ENCODE assay signal across 24 cellular contexts in the genomic region with DNA sequence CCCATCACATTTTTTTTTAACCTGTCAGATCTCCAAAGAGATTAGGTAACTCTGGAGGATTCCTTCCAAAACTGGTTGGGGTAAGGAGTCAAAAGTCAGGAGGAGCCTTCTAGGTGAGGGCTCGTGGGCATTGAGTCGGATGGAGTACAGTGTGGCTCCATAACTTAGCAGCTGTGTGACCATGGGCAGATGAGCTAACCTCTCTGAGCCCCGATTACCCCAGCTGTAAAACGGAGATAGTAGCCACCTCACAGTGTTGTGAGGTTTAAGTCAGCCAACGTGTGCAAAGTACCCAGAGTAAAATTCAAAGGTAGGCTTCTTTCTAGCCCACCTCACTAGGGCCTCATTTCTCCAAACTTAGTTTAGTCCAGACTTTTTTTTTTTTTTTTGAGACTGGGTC.
DNase-seq lines count a peak whose midpoint lies in the region; ATAC-seq and TF ChIP-seq lines count a peak whose summit lies in the region.
"Had no signal": no experiment of that assay in that cellular context is flagged by ENCODE, and none has a peak within 500 bp of the region (broad histone marks: within the 10 kb centered on the region; RNA-seq: fewer than 3 reads in every experiment).

No MANE protein-coding gene starts in this region.

- H3K4me1 Mint-ChIP-seq in GM23338: peaks cover 16% of the 10 kb centered on the region
- H3K4me1 Mint-ChIP-seq: CD14-positive monocyte; CD8-positive, alpha-beta memory T cell had no signal

- no peak overlapping the region for H2BK12ac ChIP-seq in mesenchymal stem cell (ENCODE audit: low read length in 2 of 2)

- no peak overlapping the region for H2BK15ac ChIP-seq in mesenchymal stem cell (ENCODE audit: low read depth, poor library complexity, severe bottlenecking)

- H3K27ac ChIP-seq in GM23338 (ENCODE audit: low read depth): 0 out of 2 replicates have a peak overlapping the region, but pooled peaks have one; percentile 57
- no peak overlapping the region for H3K27ac ChIP-seq in HEK293 (ENCODE audit: extremely low read depth, low read depth, low read length)
- H3K27ac ChIP-seq in mesenchymal stem cell (ENCODE audit: low read length, poor library complexity, severe bottlenecking): no peak overlapping the region
- peak overlapping the region; percentile 83 to 97 (median 94) for H3K27ac ChIP-seq in thyroid gland
- H3K27ac ChIP-seq: BLaER1 treated with 17β-estradiol and CSF1 and Interleukin-3, amounts not matched to agents 10 nM and 100 nM had no signal

- no peak overlapping the region for H3K4ac ChIP-seq in mesenchymal stem cell (ENCODE audit: low read depth in 1 of 2, low read length in 2 of 2)

- H3K79me2 ChIP-seq in GM23338 (replicated peaks; ENCODE audit: insufficient read depth): no peaks in the 10 kb centered on the region

- no peak overlapping the region for H4K8ac ChIP-seq in mesenchymal stem cell (ENCODE audit: low read length)

- no peak for DNase-seq in GM23338 (ENCODE audit: low spot score)
- DNase-seq in mesenchymal stem cell: no peak
- DNase-seq in thyroid gland: no peak
- no peak for DNase-seq in activated naive CD4-positive, alpha-beta T cell (lab: John Stamatoyannopoulos, UW)
- no peak for DNase-seq in NOMO-1 treated with DMSO at 0.1 percent for 48 hours (lab: John Stamatoyannopoulos, UW; ENCODE audit: unreplicated experiment)
- DNase-seq: 8988T; ACHN; AML-193; BE2C; CD4-positive, alpha-beta T cell; CD8-positive, alpha-beta memory T cell; DMS 273 treated with DMSO at 0.1 percent for 48 hours; EL; GDM1; GOT3; H7; HFFc6 had no signal

- no peak for ATAC-seq in GM23338
- ATAC-seq in GM21447 (IDR thresholded peaks at IDR 0.05; ENCODE audit: unreplicated experiment): no peak
- ATAC-seq: A549, GM12878, HCT116 had no signal

- H3K18ac ChIP-seq in mesenchymal stem cell (ENCODE audit: low read depth in 1 of 2, low read length in 2 of 2): no peak overlapping the region

- no peaks in the 10 kb centered on the region for H3K79me1 ChIP-seq in mesenchymal stem cell (replicated peaks; ENCODE audit: low read length, poor library complexity, severe bottlenecking)

- H2BK120ac ChIP-seq in mesenchymal stem cell (ENCODE audit: low read depth, low read length): no peak overlapping the region

- H3K36me3 Mint-ChIP-seq in GM23338 (ENCODE audit: low read depth): peaks cover 15% of the 10 kb centered on the region; the same call in 2 of the 3 replicates
- H3K36me3 Mint-ChIP-seq: CD14-positive monocyte; CD8-positive, alpha-beta memory T cell had no signal

- H4K20me1 ChIP-seq in GM23338 (replicated peaks; ENCODE audit: insufficient read depth): no peaks in the 10 kb centered on the region
- H4K20me1 ChIP-seq: BLaER1 treated with 17β-estradiol and CSF1 and Interleukin-3, amounts not matched to agents 10 nM and 100 nM had no signal

- H3K9ac ChIP-seq in mesenchymal stem cell (ENCODE audit: low read length): no peak overlapping the region
- H3K9ac ChIP-seq: BLaER1 treated with 17β-estradiol and CSF1 and Interleukin-3, amounts not matched to agents 10 nM and 100 nM had no signal

- WGBS in mesenchymal stem cell: 90% methylated on average over 5 of the region's 5 CpGs
- 88 to 91% methylated on average over 5 of the region's 5 CpGs for WGBS in thyroid gland, 2 donors

- H2BK5ac ChIP-seq in mesenchymal stem cell (ENCODE audit: low read depth, low read length, poor library complexity, severe bottlenecking): no peak overlapping the region

- no peak overlapping the region for H3K23ac ChIP-seq in mesenchymal stem cell (ENCODE audit: low read length in 2 of 2)

- H4K91ac ChIP-seq in mesenchymal stem cell (ENCODE audit: low read length): no peak overlapping the region

- peaks cover 11% of the 10 kb centered on the region; the same call in 2 of the 3 replicates for H3K9me3 Mint-ChIP-seq in GM23338
- H3K9me3 Mint-ChIP-seq: HFFc6 had no signal

- POLR2A ChIA-PET in HEK293 (lab: Yijun Ruan, JAX): no interaction called here

- H3K9me3 ChIP-seq in HEK293 (ENCODE audit: control insufficient read depth, insufficient read depth, low read depth, low read length) (no peaks in the 10 kb centered on the region), mesenchymal stem cell (ENCODE audit: control insufficient read depth, low read length) (no peaks in the 10 kb centered on the region), thyroid gland (no peaks in the 10 kb centered on the region)
- H3K9me3 ChIP-seq: A549, BE2C had no signal

- no peak overlapping the region for H3K27ac Mint-ChIP-seq in GM23338
- H3K27ac Mint-ChIP-seq: CD14-positive monocyte; CD4-positive, alpha-beta T cell; CD8-positive, alpha-beta memory T cell; HFFc6 had no signal

- TF ChIP-seq POLR2A in thyroid gland (IDR thresholded peaks at IDR 0.05): no peak

- TF ChIP-seq CTCF in GM23338 (conservative IDR thresholded peaks at IDR 0.05; ENCODE audit: low read depth in 2 of 2): no peak
- TF ChIP-seq CTCF in HEK293 (tag by site-specific recombination; IDR thresholded peaks at IDR 0.05): no peak
- TF ChIP-seq CTCF in thyroid gland (IDR thresholded peaks at IDR 0.05): no peak

- CTCF ChIA-PET in HEK293 (lab: Yijun Ruan, JAX): no interaction called here

- intact Hi-C loops in thyroid gland (cut with DNase I): no loop called here

- H3K4me1 ChIP-seq in GM23338 (ENCODE audit: insufficient read depth): peaks cover 9% of the 10 kb centered on the region; the same call in 1 of the 2 replicates
- H3K4me1 ChIP-seq in HEK293 (ENCODE audit: control insufficient read depth, insufficient read depth, low read length): no peaks in the 10 kb centered on the region
- H3K4me1 ChIP-seq in mesenchymal stem cell (ENCODE audit: control insufficient read depth, insufficient read depth, low read depth, low read length): peaks cover 8% of the 10 kb centered on the region
- H3K4me1 ChIP-seq in thyroid gland: peaks cover 17 to 34% of the 10 kb centered on the region in 2 donors
- H3K4me1 ChIP-seq: BLaER1 treated with 17β-estradiol and CSF1 and Interleukin-3, amounts not matched to agents 10 nM and 100 nM had no signal

- H3K27me3 ChIP-seq in GM23338 (ENCODE audit: insufficient read depth) (no peaks in the 10 kb centered on the region), mesenchymal stem cell (ENCODE audit: control insufficient read depth in 1 of 2, insufficient read depth in 1 of 2, low read length in 2 of 2) (peaks cover 0 to 6% of the 10 kb centered on the region in 2 experiments), thyroid gland (no peaks in the 10 kb centered on the region)
- H3K27me3 ChIP-seq: BE2C; BLaER1 treated with 17β-estradiol and CSF1 and Interleukin-3, amounts not matched to agents 10 nM and 100 nM had no signal

- no peaks in the 10 kb centered on the region for H3F3A ChIP-seq in GM23338 (replicated peaks; ENCODE audit: low read depth)

- H3K14ac ChIP-seq in mesenchymal stem cell (ENCODE audit: low read length in 2 of 2): no peak overlapping the region

- no peak overlapping the region for H3K4me3 Mint-ChIP-seq in GM23338
- H3K4me3 Mint-ChIP-seq: CD14-positive monocyte; CD4-positive, alpha-beta T cell; CD8-positive, alpha-beta memory T cell; HFFc6 had no signal

- peak overlapping the region; percentile 81 for H2AK5ac ChIP-seq in mesenchymal stem cell (ENCODE audit: low read length, severe bottlenecking)

- H3K27me3 Mint-ChIP-seq in GM23338 (ENCODE audit: insufficient read depth, low read depth, poor library complexity): no peaks in the 10 kb centered on the region

- H2AFZ ChIP-seq in GM23338 (no peak overlapping the region), mesenchymal stem cell (ENCODE audit: low read depth, low read length) (no peak overlapping the region)

- H3K9me2 ChIP-seq in GM23338 (ENCODE audit: insufficient read depth): no peaks in the 10 kb centered on the region

- H3K4me3 ChIP-seq in GM23338: no peak overlapping the region
- no peak overlapping the region for H3K4me3 ChIP-seq in HEK293 (ENCODE audit: low read depth, low read length)
- H3K4me3 ChIP-seq in mesenchymal stem cell (ENCODE audit: insufficient read depth in 1 of 2, low read depth in 1 of 2, low read length in 2 of 2): no peak overlapping the region
- H3K4me3 ChIP-seq in thyroid gland (replicated peaks in 1 of 3): no peak overlapping the region
- H3K4me3 ChIP-seq: A549; BLaER1 treated with 17β-estradiol and CSF1 and Interleukin-3, amounts not matched to agents 10 nM and 100 nM; GM12878 had no signal

- H3K4me2 ChIP-seq in GM23338 (no peak overlapping the region), mesenchymal stem cell (ENCODE audit: low read length, poor library complexity, severe bottlenecking) (no peak overlapping the region)
- H3K4me2 ChIP-seq: A549; BLaER1 treated with 17β-estradiol and CSF1 and Interleukin-3, amounts not matched to agents 10 nM and 100 nM had no signal

- no peaks in the 10 kb centered on the region for H3K36me3 ChIP-seq in GM23338 (ENCODE audit: insufficient read depth)
- H3K36me3 ChIP-seq in HEK293 (ENCODE audit: control insufficient read depth in 2 of 2, insufficient read depth in 1 of 2, low read length in 2 of 2): no peaks in the 10 kb centered on the region
- H3K36me3 ChIP-seq in mesenchymal stem cell (ENCODE audit: control insufficient read depth in 1 of 2, insufficient read depth in 2 of 2, low read depth in 1 of 2, low read length in 2 of 2): no peaks in the 10 kb centered on the region
- no peaks in the 10 kb centered on the region for H3K36me3 ChIP-seq in thyroid gland
- H3K36me3 ChIP-seq: BE2C; BLaER1 treated with 17β-estradiol and CSF1 and Interleukin-3, amounts not matched to agents 10 nM and 100 nM had no signal

TF ChIP-seq in GM23338, 12 proteins besides CTCF, POLR2A, EP300 and RAD21 (continues in another document):
- no peak for TF ChIP-seq JUNB (IDR thresholded peaks at IDR 0.05; ENCODE audit: unreplicated experiment)
- TF ChIP-seq, protein P1, sequence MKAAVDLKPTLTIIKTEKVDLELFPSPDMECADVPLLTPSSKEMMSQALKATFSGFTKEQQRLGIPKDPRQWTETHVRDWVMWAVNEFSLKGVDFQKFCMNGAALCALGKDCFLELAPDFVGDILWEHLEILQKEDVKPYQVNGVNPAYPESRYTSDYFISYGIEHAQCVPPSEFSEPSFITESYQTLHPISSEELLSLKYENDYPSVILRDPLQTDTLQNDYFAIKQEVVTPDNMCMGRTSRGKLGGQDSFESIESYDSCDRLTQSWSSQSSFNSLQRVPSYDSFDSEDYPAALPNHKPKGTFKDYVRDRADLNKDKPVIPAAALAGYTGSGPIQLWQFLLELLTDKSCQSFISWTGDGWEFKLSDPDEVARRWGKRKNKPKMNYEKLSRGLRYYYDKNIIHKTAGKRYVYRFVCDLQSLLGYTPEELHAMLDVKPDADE (IDR thresholded peaks at IDR 0.05): no peak

TF ChIP-seq in HEK293, 187 proteins besides CTCF, POLR2A, EP300 and RAD21:
- TF ChIP-seq ZNF140 (tag by site-specific recombination; IDR thresholded peaks at IDR 0.05) (no peak), ZNF768 (tag by site-specific recombination; IDR thresholded peaks at IDR 0.05) (0 out of 2 replicates have a peak, but pooled peaks have one; percentile 42)

Comparison
In these comparisons a context has a peak if more than half of its experiments do, and no peak if none do; other contexts are left out.
1. H3K27ac ChIP-seq: peak in GM23338 (single experiment) and thyroid gland (3 of 3); none in HEK293 (single experiment) and mesenchymal stem cell (single experiment).